1 cellular context compared by ENCODE assay signal in genomic region chr17:81015135-81015534, GRCh38.
TF ChIP-seq lines count a peak whose summit lies in the region.

No MANE protein-coding gene starts in this region.

TF ChIP-seq in IMR-90, 13 proteins besides CTCF, POLR2A, EP300 and RAD21:
- TF ChIP-seq MXI1 (IDR thresholded peaks at IDR 0.05; ENCODE audit: borderline replicate concordance, low read depth, low read length) (no peak), RFX5 (IDR thresholded peaks at IDR 0.05; ENCODE audit: low read depth, low read length) (0 out of 2 replicates have a peak, but pooled peaks have one; percentile 24)
TF ChIP-seq in IMR-90: peak in this region for 1.
